In the genomic region with DNA sequence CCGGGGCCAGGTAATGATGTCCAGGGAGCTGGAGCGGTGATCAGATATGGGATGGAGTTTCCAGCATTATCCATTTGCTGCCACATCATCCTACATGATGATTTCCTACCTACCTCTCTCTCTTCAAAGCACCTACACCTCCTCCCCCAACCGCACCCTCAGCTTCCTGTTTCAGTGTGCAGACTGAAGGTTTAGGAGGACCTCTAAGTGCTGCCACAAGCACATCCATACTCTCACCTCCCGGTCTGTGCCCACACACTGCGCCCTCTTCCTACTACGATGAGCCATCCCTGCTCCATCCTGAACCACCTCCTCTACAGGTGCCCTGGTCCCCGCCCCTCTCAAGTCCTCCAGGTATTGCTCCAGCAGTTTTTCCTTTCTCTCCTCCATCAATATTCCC, we compare ENCODE assay signal across 11 cellular contexts.
A peak's percentile ranks its signal among the peaks of the same experiment; 100 is the strongest.
DNase-seq lines count a peak whose midpoint lies in the region; ATAC-seq and TF ChIP-seq lines count a peak whose summit lies in the region.
"Had no signal": no experiment of that assay in that cellular context is flagged by ENCODE, and none has a peak within 500 bp of the region (broad histone marks: within the 10 kb centered on the region; RNA-seq: fewer than 3 reads in every experiment).

No MANE protein-coding gene starts in this region.

- no peak overlapping the region for H3K27ac Mint-ChIP-seq in activated CD4-positive, alpha-beta memory T cell treated with anti-CD3 and anti-CD28 coated beads, Interleukin-2, amount 10 ng/mL, durations not matched to agents 7 days and 5 days
- H3K27ac Mint-ChIP-seq in stimulated activated effector memory CD8-positive, alpha-beta T cell treated with anti-CD3 and anti-CD28 coated beads, Interleukin-12 subunit alpha, Interleukin-12 subunit beta, amount 100 ng/mL, for 72 hours, result no peak overlapping the region
- H3K27ac Mint-ChIP-seq in natural killer cell, result no peak overlapping the region

- H3K36me3 Mint-ChIP-seq in activated CD4-positive, alpha-beta memory T cell treated with anti-CD3 and anti-CD28 coated beads, Interleukin-2, amount 10 ng/mL, durations not matched to agents 7 days and 5 days (ENCODE audit: low read depth), result no peaks in the 10 kb centered on the region
- H3K36me3 Mint-ChIP-seq in stimulated activated effector memory CD8-positive, alpha-beta T cell treated with anti-CD3 and anti-CD28 coated beads, Interleukin-12 subunit alpha, Interleukin-12 subunit beta, amount 100 ng/mL, for 72 hours, result no peaks in the 10 kb centered on the region
- H3K36me3 Mint-ChIP-seq in natural killer cell, result no peaks in the 10 kb centered on the region

- ATAC-seq in HG03108 (IDR thresholded peaks at IDR 0.05; ENCODE audit: unreplicated experiment) (peak; percentile 71), natural killer cell (no peak), esophagus mucosa (no peak)
- ATAC-seq in stimulated activated effector memory CD8-positive, alpha-beta T cell treated with anti-CD3 and anti-CD28 coated beads, Interleukin-12 subunit alpha, Interleukin-12 subunit beta, amount 100 ng/mL, for 72 hours, result peak; percentile 60

- no peak overlapping the region for H3K4me3 Mint-ChIP-seq in activated CD4-positive, alpha-beta memory T cell treated with anti-CD3 and anti-CD28 coated beads, Interleukin-2, amount 10 ng/mL, durations not matched to agents 7 days and 5 days
- H3K4me3 Mint-ChIP-seq in stimulated activated effector memory CD8-positive, alpha-beta T cell treated with anti-CD3 and anti-CD28 coated beads, Interleukin-12 subunit alpha, Interleukin-12 subunit beta, amount 100 ng/mL, for 72 hours, result no peak overlapping the region
- H3K4me3 Mint-ChIP-seq in natural killer cell, result no peak overlapping the region

- intact Hi-C loops in natural killer cell (cut with micrococcal nuclease), result no loop called here

- peaks cover 4% of the 10 kb centered on the region for H3K27me3 Mint-ChIP-seq in activated CD4-positive, alpha-beta memory T cell treated with anti-CD3 and anti-CD28 coated beads, Interleukin-2, amount 10 ng/mL, durations not matched to agents 7 days and 5 days
- no peaks in the 10 kb centered on the region for H3K27me3 Mint-ChIP-seq in natural killer cell (ENCODE audit: low read depth in 2 of 2)

- TF ChIP-seq CTCF in natural killer cell (IDR thresholded peaks at IDR 0.05), result no peak

- no peaks in the 10 kb centered on the region for H3K9me3 Mint-ChIP-seq in activated CD4-positive, alpha-beta memory T cell treated with anti-CD3 and anti-CD28 coated beads, Interleukin-2, amount 10 ng/mL, durations not matched to agents 7 days and 5 days
- H3K9me3 Mint-ChIP-seq in stimulated activated effector memory CD8-positive, alpha-beta T cell treated with anti-CD3 and anti-CD28 coated beads, Interleukin-12 subunit alpha, Interleukin-12 subunit beta, amount 100 ng/mL, for 72 hours, result no peaks in the 10 kb centered on the region
- no peaks in the 10 kb centered on the region for H3K9me3 Mint-ChIP-seq in natural killer cell

- POLR2A ChIA-PET in activated CD4-positive, alpha-beta memory T cell treated with anti-CD3 and anti-CD28 coated beads, Interleukin-2, amount 10 ng/mL, durations not matched to agents 7 days and 5 days (lab: Charles Lee), result interaction anchor here (0.7 kb wide), 1 partner anchor 655 kb away, joined by 3 read pairs; no protein-coding TSS in a partner anchor

- CTCF ChIA-PET in activated CD4-positive, alpha-beta memory T cell treated with anti-CD3 and anti-CD28 coated beads, Interleukin-2, amount 10 ng/mL, durations not matched to agents 7 days and 5 days (lab: Charles Lee), result interaction anchor here (2.0 kb wide), 1 partner anchor 259 kb away, joined by 6 read pairs; no protein-coding TSS in a partner anchor

- peak; percentile 26 for DNase-seq in activated effector memory CD4-positive, alpha-beta T cell treated with Interleukin-2 at 50 U/mL for 16 hours
- no peak for DNase-seq in activated effector memory CD4-positive, alpha-beta T cell treated with anti-CD3 and anti-CD28 coated beads, Interleukin-2, amount 50 U/mL, for 16 hours
- peak; percentile 59 for DNase-seq in activated CD4-positive, alpha-beta memory T cell treated with anti-CD3 and anti-CD28 coated beads, Interleukin-2, amount 10 ng/mL, durations not matched to agents 7 days and 5 days
- no peak for DNase-seq in stimulated activated effector memory CD8-positive, alpha-beta T cell treated with anti-CD3 and anti-CD28 coated beads, Interleukin-12 subunit alpha, Interleukin-12 subunit beta, amount 100 ng/mL, for 72 hours (ENCODE audit: low spot score in 2 of 2)
- DNase-seq in natural killer cell, result no peak
- DNase-seq in mesenteric fat pad (ENCODE audit: low spot score), result no peak
- DNase-seq: amygdala, GDM1, KG1 had no signal

- peaks cover 4% of the 10 kb centered on the region for H3K4me1 Mint-ChIP-seq in activated CD4-positive, alpha-beta memory T cell treated with anti-CD3 and anti-CD28 coated beads, Interleukin-2, amount 10 ng/mL, durations not matched to agents 7 days and 5 days
- H3K4me1 Mint-ChIP-seq in stimulated activated effector memory CD8-positive, alpha-beta T cell treated with anti-CD3 and anti-CD28 coated beads, Interleukin-12 subunit alpha, Interleukin-12 subunit beta, amount 100 ng/mL, for 72 hours, result no peaks in the 10 kb centered on the region
- peaks cover 0 to 6% of the 10 kb centered on the region in 2 donors for H3K4me1 Mint-ChIP-seq in natural killer cell

Comparison
In these comparisons a context has a peak if more than half of its experiments do, and no peak if none do; other contexts are left out.
1. DNase-seq: peak in activated effector memory CD4-positive, alpha-beta T cell treated with Interleukin-2 at 50 U/mL for 16 hours (single experiment) and activated CD4-positive, alpha-beta memory T cell treated with anti-CD3 and anti-CD28 coated beads, Interleukin-2, amount 10 ng/mL, durations not matched to agents 7 days and 5 days (single experiment); none in activated effector memory CD4-positive, alpha-beta T cell treated with anti-CD3 and anti-CD28 coated beads, Interleukin-2, amount 50 U/mL, for 16 hours (single experiment), stimulated activated effector memory CD8-positive, alpha-beta T cell treated with anti-CD3 and anti-CD28 coated beads, Interleukin-12 subunit alpha, Interleukin-12 subunit beta, amount 100 ng/mL, for 72 hours (0 of 2), natural killer cell (single experiment) and mesenteric fat pad (single experiment).
2. ATAC-seq: peak in HG03108 (single experiment) and stimulated activated effector memory CD8-positive, alpha-beta T cell treated with anti-CD3 and anti-CD28 coated beads, Interleukin-12 subunit alpha, Interleukin-12 subunit beta, amount 100 ng/mL, for 72 hours (single experiment); none in natural killer cell (0 of 3) and esophagus mucosa (single experiment).